In the genomic region with DNA sequence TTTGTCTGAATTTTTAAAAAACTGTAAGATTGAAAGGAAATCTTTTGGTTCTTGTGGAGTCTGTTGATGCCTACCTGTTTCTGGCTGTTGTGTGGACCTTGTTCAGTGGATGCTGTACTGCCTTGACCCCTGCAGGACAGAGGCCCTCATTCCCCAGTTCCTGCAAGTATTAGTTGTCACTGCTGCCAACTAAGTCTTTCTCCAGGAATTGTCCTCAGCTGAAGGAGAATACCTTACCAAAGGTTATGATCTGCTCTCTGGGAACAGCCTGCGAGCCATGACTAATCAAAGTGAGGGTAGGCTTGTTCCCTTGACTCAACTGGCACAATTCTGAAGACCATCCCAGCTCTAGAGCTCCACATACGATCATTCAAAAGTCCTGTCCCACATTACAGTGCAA, we compare ENCODE assay signal across 18 cellular contexts.
DNase-seq lines count a peak whose midpoint lies in the region; ATAC-seq and TF ChIP-seq lines count a peak whose summit lies in the region.
"Had no signal": no experiment of that assay in that cellular context is flagged by ENCODE, and none has a peak within 500 bp of the region (broad histone marks: within the 10 kb centered on the region; RNA-seq: fewer than 3 reads in every experiment).

No MANE protein-coding gene starts in this region.

- H3K27ac ChIP-seq in 22Rv1, result no peak overlapping the region
- H3K27ac ChIP-seq: A549, coronary artery, heart left ventricle had no signal

- no peak for DNase-seq in LNCaP clone FGC (ENCODE audit: low read depth)
- no peak for DNase-seq in chondrocyte (ENCODE audit: low spot score)
- DNase-seq in kidney tubule cell (ENCODE audit: low spot score), result peak; percentile 5
- no peak for DNase-seq in effector CD4-positive, alpha-beta T cell
- no peak for DNase-seq in NCI-H2196 treated with DMSO at 0.1 percent for 48 hours (lab: John Stamatoyannopoulos, UW; ENCODE audit: unreplicated experiment)
- DNase-seq: activated CD4-positive, alpha-beta memory T cell treated with anti-CD3 and anti-CD28 coated beads, Interleukin-2, amount 10 ng/mL, durations not matched to agents 7 days and 5 days; activated effector memory CD4-positive, alpha-beta T cell treated with anti-CD3 and anti-CD28 coated beads, Interleukin-2, amount 50 U/mL, for 16 hours; DMS79 treated with DMSO at 0.1 percent for 48 hours; heart left ventricle; NCI-H2081; retina; T-helper 2 cell had no signal

- no peaks in the 10 kb centered on the region for H3K36me3 Mint-ChIP-seq in chondrocyte (ENCODE audit: low read depth)

- H3K27me3 Mint-ChIP-seq in chondrocyte (ENCODE audit: low read depth), result no peaks in the 10 kb centered on the region
- H3K27me3 Mint-ChIP-seq: activated CD4-positive, alpha-beta memory T cell treated with anti-CD3 and anti-CD28 coated beads, Interleukin-2, amount 10 ng/mL, durations not matched to agents 7 days and 5 days had no signal

- no peaks in the 10 kb centered on the region for H3K9me3 Mint-ChIP-seq in chondrocyte (ENCODE audit: low read depth)
- H3K9me3 Mint-ChIP-seq: activated CD4-positive, alpha-beta memory T cell treated with anti-CD3 and anti-CD28 coated beads, Interleukin-2, amount 10 ng/mL, durations not matched to agents 7 days and 5 days had no signal

- H3K27ac Mint-ChIP-seq in chondrocyte (ENCODE audit: unreplicated experiment), result no peak overlapping the region
- H3K27ac Mint-ChIP-seq: activated CD4-positive, alpha-beta memory T cell treated with anti-CD3 and anti-CD28 coated beads, Interleukin-2, amount 10 ng/mL, durations not matched to agents 7 days and 5 days had no signal

- peaks cover 26% of the 10 kb centered on the region for H3K4me1 Mint-ChIP-seq in chondrocyte (ENCODE audit: low read depth)
- H3K4me1 Mint-ChIP-seq: activated CD4-positive, alpha-beta memory T cell treated with anti-CD3 and anti-CD28 coated beads, Interleukin-2, amount 10 ng/mL, durations not matched to agents 7 days and 5 days had no signal

- no peak for ATAC-seq in HG03095 (IDR thresholded peaks at IDR 0.05; ENCODE audit: unreplicated experiment)
- ATAC-seq in HG03045 (IDR thresholded peaks at IDR 0.05; ENCODE audit: unreplicated experiment), result no peak
- ATAC-seq: heart left ventricle had no signal

- no peak overlapping the region for H3K4me3 ChIP-seq in LNCaP clone FGC (ENCODE audit: low read depth, low read length)
- H3K4me3 ChIP-seq: A549, coronary artery, heart left ventricle, thoracic aorta had no signal

- TF ChIP-seq CTCF in 22Rv1 (IDR thresholded peaks at IDR 0.05), result peak; percentile 42
- TF ChIP-seq CTCF in LNCaP clone FGC (IDR thresholded peaks at IDR 0.05; ENCODE audit: control insufficient read depth, extremely low read depth, insufficient read depth), result peak; percentile 64
- peak; percentile 61 for TF ChIP-seq CTCF in chondrocyte (IDR thresholded peaks at IDR 0.05)

- H3K4me3 Mint-ChIP-seq in chondrocyte (ENCODE audit: unreplicated experiment), result no peak overlapping the region
- H3K4me3 Mint-ChIP-seq: activated CD4-positive, alpha-beta memory T cell treated with anti-CD3 and anti-CD28 coated beads, Interleukin-2, amount 10 ng/mL, durations not matched to agents 7 days and 5 days had no signal
